ENCODE assay signal across 8 cellular contexts in genomic region chr1:53182111-53182593, GRCh38. TPM values are rescaled to one million over a fixed set of nuclear protein-coding genes. Genes with fewer than 3 reads are reported as not detected.
DNase-seq lines count a peak whose midpoint lies in the region; ATAC-seq and TF ChIP-seq lines count a peak whose summit lies in the region.

No MANE protein-coding gene starts in this region.

- peaks cover 0 to 13% of the 10 kb centered on the region in 2 experiments; a peak in 2 of 4 replicates for H3K4me1 ChIP-seq in HCT116 (ENCODE audit: control insufficient read depth in 1 of 2, insufficient read depth in 2 of 2, low read length in 2 of 2)
- peaks cover 14% of the 10 kb centered on the region for H3K4me1 ChIP-seq in endodermal cell (ENCODE audit: control insufficient read depth, insufficient read depth, low read length)
- no peaks in the 10 kb centered on the region for H3K4me1 ChIP-seq in mesendoderm (ENCODE audit: control insufficient read depth, low read depth, low read length)

- TF ChIP-seq CTCF in C4-2B (conservative IDR thresholded peaks at IDR 0.05), result peak; percentile 95
- TF ChIP-seq CTCF in HCT116 (IDR thresholded peaks at IDR 0.05 in 2 of 3, conservative IDR thresholded peaks at IDR 0.05 in 1 of 3; ENCODE audit: borderline replicate concordance in 1 of 3, insufficient read depth in 1 of 3, low read depth in 2 of 3, low read length in 2 of 3), result peak; percentile 67 to 96 (median 77)
- peak; percentile 98 for TF ChIP-seq CTCF in endodermal cell (conservative IDR thresholded peaks at IDR 0.05)

- H2AFZ ChIP-seq in HCT116 (ENCODE audit: low read depth, low read length, poor library complexity, severe bottlenecking), result peak overlapping the region; percentile 92

- H2AK5ac ChIP-seq in mesendoderm (ENCODE audit: low read length), result no peak overlapping the region

- no peak overlapping the region for H4K8ac ChIP-seq in mesendoderm (ENCODE audit: low read depth, low read length)

- H3K4me3 Mint-ChIP-seq in activated CD8-positive, alpha-beta T cell treated with anti-CD3 and anti-CD28 coated beads, Interleukin-2, amount 10 ng/mL, durations not matched to agents 7 days and 5 days, result no peak overlapping the region
- H3K4me3 Mint-ChIP-seq in endodermal cell, result no peak overlapping the region

- no peak overlapping the region for H3K9ac ChIP-seq in HCT116 (ENCODE audit: low read length)
- no peak overlapping the region for H3K9ac ChIP-seq in endodermal cell (ENCODE audit: extremely low read depth, low read length, poor library complexity, severe bottlenecking)
- no peak overlapping the region for H3K9ac ChIP-seq in mesendoderm (ENCODE audit: low read length)

- intact Hi-C loops in HCT116 (cut with micrococcal nuclease), result loop anchor here (5.0 to 10.0 kb wide), 2 partner anchors 167 to 480 kb away; no protein-coding TSS in a partner anchor

- BruUV-seq in HCT116 (replicated peaks; lab: Mats Ljungman, UMichigan), result no TSS peak

- H2BK15ac ChIP-seq in mesendoderm (replicated peaks; ENCODE audit: low read depth), result no peak overlapping the region

- no peak overlapping the region for H3K27ac Mint-ChIP-seq in activated CD8-positive, alpha-beta T cell treated with anti-CD3 and anti-CD28 coated beads, Interleukin-2, amount 10 ng/mL, durations not matched to agents 7 days and 5 days
- H3K27ac Mint-ChIP-seq in endodermal cell, result no peak overlapping the region

- H3K9me3 ChIP-seq in HCT116 (ENCODE audit: control insufficient read depth in 1 of 2, insufficient read depth in 1 of 2, low read depth in 1 of 2, low read length in 2 of 2), result no peaks in the 10 kb centered on the region
- H3K9me3 ChIP-seq in endodermal cell (ENCODE audit: control insufficient read depth, low read length), result no peaks in the 10 kb centered on the region

- peaks cover 13% of the 10 kb centered on the region for H3K27me3 Mint-ChIP-seq in activated CD8-positive, alpha-beta T cell treated with anti-CD3 and anti-CD28 coated beads, Interleukin-2, amount 10 ng/mL, durations not matched to agents 7 days and 5 days (ENCODE audit: low read depth)
- H3K27me3 Mint-ChIP-seq in endodermal cell (ENCODE audit: insufficient read depth), result peaks cover 13% of the 10 kb centered on the region

- DNase-seq in HCT116 (ENCODE audit: low read depth, low spot score) (peak; percentile 80), NCI-H748 treated with DMSO at 0.1 percent for 48 hours (lab: John Stamatoyannopoulos, UW) (peak; percentile 28), endodermal cell (peak; percentile 94), mesendoderm (peak; percentile 86)
- peak; percentile 89 for DNase-seq in activated CD8-positive, alpha-beta T cell treated with anti-CD3 and anti-CD28 coated beads, Interleukin-2, amount 10 ng/mL, durations not matched to agents 7 days and 5 days
- peak; percentile 55 to 67 for DNase-seq in stimulated activated CD8-positive, alpha-beta memory T cell treated with anti-CD3 and anti-CD28 coated beads, Interleukin-2, amount 100 ng/mL, for 1 hour (ENCODE audit: low read depth in 2 of 2)

- H3K27me3 ChIP-seq in HCT116 (ENCODE audit: insufficient read depth, low read length) (no peaks in the 10 kb centered on the region), endodermal cell (ENCODE audit: control insufficient read depth, insufficient read depth, low read length, poor library complexity, severe bottlenecking) (peaks cover 8% of the 10 kb centered on the region), mesendoderm (ENCODE audit: insufficient read depth, low read length, poor library complexity) (no peaks in the 10 kb centered on the region)

- H3K4me1 Mint-ChIP-seq in activated CD8-positive, alpha-beta T cell treated with anti-CD3 and anti-CD28 coated beads, Interleukin-2, amount 10 ng/mL, durations not matched to agents 7 days and 5 days (ENCODE audit: low read depth), result no peaks in the 10 kb centered on the region
- peaks cover 14% of the 10 kb centered on the region for H3K4me1 Mint-ChIP-seq in endodermal cell

- H3K36me3 Mint-ChIP-seq in activated CD8-positive, alpha-beta T cell treated with anti-CD3 and anti-CD28 coated beads, Interleukin-2, amount 10 ng/mL, durations not matched to agents 7 days and 5 days (ENCODE audit: low read depth), result no peaks in the 10 kb centered on the region
- H3K36me3 Mint-ChIP-seq in endodermal cell (ENCODE audit: low read depth), result no peaks in the 10 kb centered on the region

- no peak overlapping the region for H4K5ac ChIP-seq in mesendoderm (ENCODE audit: low read length)

- ATAC-seq in HCT116, result peak; percentile 94
- peak; percentile 87 for ATAC-seq in activated CD8-positive, alpha-beta T cell treated with anti-CD3 and anti-CD28 coated beads, Interleukin-2, amount 10 ng/mL, durations not matched to agents 7 days and 5 days
- ATAC-seq in GM18520 (IDR thresholded peaks at IDR 0.05; ENCODE audit: unreplicated experiment), result no peak

- H2BK120ac ChIP-seq in mesendoderm (ENCODE audit: low read depth, low read length), result no peak overlapping the region

- no peak overlapping the region for H3K4ac ChIP-seq in mesendoderm (ENCODE audit: low read depth, low read length)

- H3K36me3 ChIP-seq in HCT116 (ENCODE audit: control insufficient read depth in 1 of 2, insufficient read depth in 2 of 2, low read length in 2 of 2) (no peaks in the 10 kb centered on the region), endodermal cell (ENCODE audit: control insufficient read depth, insufficient read depth, low read length) (no peaks in the 10 kb centered on the region), mesendoderm (ENCODE audit: control insufficient read depth, insufficient read depth, low read length) (no peaks in the 10 kb centered on the region)

- H3K18ac ChIP-seq in mesendoderm (ENCODE audit: low read length), result no peak overlapping the region

- TF ChIP-seq RAD21 in HCT116 (IDR thresholded peaks at IDR 0.05; ENCODE audit: low read depth), result peak; percentile 72

- WGBS in endodermal cell (ENCODE audit: insufficient coverage in 1 of 2, insufficient read length in 1 of 2), 2 experiments, result 32 to 40% methylated on average over 9 to 16 of the region's 16 CpGs
- WGBS in mesendoderm (ENCODE audit: extremely low coverage, insufficient coverage, low lambda C conversion rate), result no CpG with 5 or more reads among the region's 16 CpGs

- H3K4me2 ChIP-seq in HCT116 (ENCODE audit: low read length) (peak overlapping the region; percentile 46), mesendoderm (ENCODE audit: low read length) (no peak overlapping the region)

- no peak overlapping the region for H2BK5ac ChIP-seq in mesendoderm (ENCODE audit: low read length)

- TF ChIP-seq POLR2A in HCT116 (IDR thresholded peaks at IDR 0.05; ENCODE audit: borderline replicate concordance, extremely low read depth, insufficient read depth, insufficient read length), result no peak

- no peaks in the 10 kb centered on the region for H3K9me2 ChIP-seq in HCT116 (ENCODE audit: insufficient read depth)

- no peak overlapping the region for H3K23ac ChIP-seq in mesendoderm (ENCODE audit: low read length)

- RAD21 ChIA-PET in HCT116 (lab: Charles Lee; ENCODE audit: low non-redundant PET in 1 of 2, low total read pairs in 2 of 2, uncharacterized antibody in 2 of 2, unreplicated experiment in 2 of 2), result no interaction called here

- H3K79me2 ChIP-seq in HCT116 (ENCODE audit: insufficient read depth, low read length), result no peaks in the 10 kb centered on the region
- no peaks in the 10 kb centered on the region for H3K79me2 ChIP-seq in mesendoderm (ENCODE audit: control insufficient read depth, insufficient read depth, low read length)

- no peaks in the 10 kb centered on the region for H4K20me1 ChIP-seq in HCT116 (ENCODE audit: insufficient read depth)

- H3K79me1 ChIP-seq in mesendoderm (ENCODE audit: low read length), result no peaks in the 10 kb centered on the region

- no peaks in the 10 kb centered on the region for H3K9me3 Mint-ChIP-seq in activated CD8-positive, alpha-beta T cell treated with anti-CD3 and anti-CD28 coated beads, Interleukin-2, amount 10 ng/mL, durations not matched to agents 7 days and 5 days (ENCODE audit: insufficient read depth)
- no peaks in the 10 kb centered on the region for H3K9me3 Mint-ChIP-seq in endodermal cell

- no peak overlapping the region for H3K4me3 ChIP-seq in HCT116 (replicated peaks in 1 of 2; ENCODE audit: low read depth in 1 of 2, low read length in 2 of 2)
- H3K4me3 ChIP-seq in endodermal cell (ENCODE audit: low read length), result no peak overlapping the region
- H3K4me3 ChIP-seq in mesendoderm (ENCODE audit: low read length), result no peak overlapping the region

- CTCF ChIA-PET in HCT116 (lab: Charles Lee), result interaction anchor here (0.6 to 2.9 kb wide), 6 partner anchors 8 to 469 kb away, joined by 3 to 15 read pairs (median 5); no protein-coding TSS in a partner anchor
- CTCF ChIA-PET in activated CD8-positive, alpha-beta T cell treated with anti-CD3 and anti-CD28 coated beads, Interleukin-2, amount 10 ng/mL, durations not matched to agents 7 days and 5 days (lab: Charles Lee), result interaction anchor here (0.7 to 2.6 kb wide), 18 partner anchors 8 to 479 kb away, joined by 3 to 20 read pairs (median 4); partner anchors contain the start of gene ZYG11A

- POLR2A ChIA-PET in HCT116 (lab: Charles Lee), result no interaction called here
- POLR2A ChIA-PET in activated CD8-positive, alpha-beta T cell treated with anti-CD3 and anti-CD28 coated beads, Interleukin-2, amount 10 ng/mL, durations not matched to agents 7 days and 5 days (lab: Charles Lee), result no interaction called here

- H3K56ac ChIP-seq in mesendoderm (ENCODE audit: low read length), result no peak overlapping the region

- H3K27ac ChIP-seq in C4-2B (no peak overlapping the region), HCT116 (ENCODE audit: low read depth, low read length) (no peak overlapping the region), endodermal cell (ENCODE audit: low read depth, low read length) (no peak overlapping the region), mesendoderm (ENCODE audit: low read depth, low read length) (no peak overlapping the region)

RNA-seq across cellular contexts. Expression of gene CPT2, which starts 14.5 kb away (rescaled TPM):
- 18.1 TPM for total RNA-seq in HCT116 (2021; ENCODE audit: unreplicated experiment)
- 9.1 and 12.6 TPM in 2 replicates for polyA plus RNA-seq in HCT116 (2012)
- total RNA-seq in activated CD8-positive, alpha-beta T cell treated with anti-CD3 and anti-CD28 coated beads, Interleukin-2, amount 10 ng/mL, durations not matched to agents 7 days and 5 days, result 10 to 100 TPM; 11.6 to 12.7 TPM
- total RNA-seq in endodermal cell, result 10 to 100 TPM; 28.7 to 31.3 TPM
- polyA plus RNA-seq in endodermal cell (2013, experiment 1 of 2), result 18.8 TPM
- 19.3 TPM for polyA plus RNA-seq in endodermal cell (2013, experiment 2 of 2)
- 14.8 TPM for polyA plus RNA-seq in mesendoderm (2013, experiment 1 of 2)
- 14.5 TPM for polyA plus RNA-seq in mesendoderm (2013, experiment 2 of 2)

RNA-seq across cellular contexts. Expression of gene CZIB, which starts 38.3 kb away (rescaled TPM):
- total RNA-seq in HCT116 (2021; ENCODE audit: unreplicated experiment) (43.1 TPM), endodermal cell (10 to 100 TPM; 64.4 to 74.2 TPM)
- 30.5 and 38.8 TPM in 2 replicates for polyA plus RNA-seq in HCT116 (2012)
- total RNA-seq in activated CD8-positive, alpha-beta T cell treated with anti-CD3 and anti-CD28 coated beads, Interleukin-2, amount 10 ng/mL, durations not matched to agents 7 days and 5 days, result 10 to 100 TPM; 44.3 to 45.5 TPM
- polyA plus RNA-seq in endodermal cell (2013, experiment 1 of 2), result 74.3 TPM
- polyA plus RNA-seq in endodermal cell (2013, experiment 2 of 2), result 62.1 TPM
- polyA plus RNA-seq in mesendoderm (2013, experiment 1 of 2), result 49.8 TPM
- polyA plus RNA-seq in mesendoderm (2013, experiment 2 of 2), result 48.5 TPM

RNA-seq across cellular contexts. Expression of gene SLC1A7, which starts 39.7 kb away (rescaled TPM):
- total RNA-seq in HCT116 (2021; ENCODE audit: unreplicated experiment), result not detected
- polyA plus RNA-seq in HCT116 (2012), result 0.03 TPM in 1 of 2 replicates, not detected in the other
- not detected for total RNA-seq in activated CD8-positive, alpha-beta T cell treated with anti-CD3 and anti-CD28 coated beads, Interleukin-2, amount 10 ng/mL, durations not matched to agents 7 days and 5 days
- 1 to 10 TPM; 1.7 to 2.3 TPM for total RNA-seq in endodermal cell
- not detected for polyA plus RNA-seq in endodermal cell (2013, experiment 1 of 2)
- 0.12 TPM for polyA plus RNA-seq in endodermal cell (2013, experiment 2 of 2)
- polyA plus RNA-seq in mesendoderm (2013, experiment 1 of 2), result not detected
- polyA plus RNA-seq in mesendoderm (2013, experiment 2 of 2), result 0.01 TPM

RNA-seq across cellular contexts. Expression of gene MAGOH, which starts 56.2 kb away (rescaled TPM):
- total RNA-seq in HCT116 (2021; ENCODE audit: unreplicated experiment) (63.7 TPM), endodermal cell (10 to 100 TPM; 59.1 to 74.7 TPM)
- 83.9 and 101 TPM in 2 replicates for polyA plus RNA-seq in HCT116 (2012)
- total RNA-seq in activated CD8-positive, alpha-beta T cell treated with anti-CD3 and anti-CD28 coated beads, Interleukin-2, amount 10 ng/mL, durations not matched to agents 7 days and 5 days, result 10 to 100 TPM; 83.1 to 85.2 TPM
- polyA plus RNA-seq in endodermal cell (2013, experiment 1 of 2), result 96.3 TPM
- polyA plus RNA-seq in endodermal cell (2013, experiment 2 of 2), result 78.8 TPM
- polyA plus RNA-seq in mesendoderm (2013, experiment 1 of 2), result 159 TPM
- 156 TPM for polyA plus RNA-seq in mesendoderm (2013, experiment 2 of 2)

Comparison
In these comparisons a context has a peak if more than half of its experiments do, and no peak if none do; other contexts are left out.
1. DNase-seq: peak in every context shown above with its lines; median percentile 94 in endodermal cell; 89 in activated CD8-positive, alpha-beta T cell treated with anti-CD3 and anti-CD28 coated beads, Interleukin-2, amount 10 ng/mL, durations not matched to agents 7 days and 5 days; 86 in mesendoderm; 80 in HCT116; 61 in stimulated activated CD8-positive, alpha-beta memory T cell treated with anti-CD3 and anti-CD28 coated beads, Interleukin-2, amount 100 ng/mL, for 1 hour; 28 in NCI-H748 treated with DMSO at 0.1 percent for 48 hours.